Comparison of ENCODE assay signal across 13 cellular contexts in the genomic region with DNA sequence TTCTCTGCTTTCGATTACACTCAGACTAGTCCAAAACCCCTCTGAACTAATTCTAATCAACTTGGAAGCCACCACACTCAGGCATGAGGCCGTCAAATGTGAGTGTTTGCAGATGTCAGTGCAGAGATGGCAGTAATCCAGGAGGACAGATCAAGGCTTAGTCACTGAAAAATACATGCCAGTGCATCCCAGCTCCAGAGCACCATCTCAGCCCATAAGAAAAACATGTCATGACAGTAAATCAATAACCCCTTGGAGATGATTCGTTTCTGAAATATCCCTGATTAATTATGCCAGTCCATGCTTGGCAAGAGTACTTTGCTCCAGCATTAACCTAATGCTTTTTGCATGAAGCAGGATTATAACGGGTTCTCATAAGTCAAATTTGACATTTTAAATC.
DNase-seq lines count a peak whose midpoint lies in the region; ATAC-seq and TF ChIP-seq lines count a peak whose summit lies in the region.
"Had no signal": no experiment of that assay in that cellular context is flagged by ENCODE, and none has a peak within 500 bp of the region (broad histone marks: within the 10 kb centered on the region; RNA-seq: fewer than 3 reads in every experiment).

No MANE protein-coding gene starts in this region.

- no peak for TF ChIP-seq POLR2A in ovary (IDR thresholded peaks at IDR 0.05)

- POLR2A ChIA-PET in HEK293 (lab: Yijun Ruan, JAX): no interaction called here

- DNase-seq in RWPE2 (ENCODE audit: low spot score): no peak
- peak; percentile 77 for DNase-seq in fibroblast of pulmonary artery (ENCODE audit: low read depth)
- peak; percentile 51 to 61 (median 61) for DNase-seq in ovary
- DNase-seq in NCI-H1436 treated with DMSO at 0.1 percent for 48 hours (lab: John Stamatoyannopoulos, UW): no peak
- no peak for DNase-seq in DMS153 (lab: John Stamatoyannopoulos, UW)
- DNase-seq: activated CD8-positive, alpha-beta T cell treated with anti-CD3 and anti-CD28 coated beads for 36 hours; NCI-H2029 treated with DMSO at 0.1 percent for 48 hours had no signal

- H3K9me3 ChIP-seq in HEK293 (ENCODE audit: control insufficient read depth, insufficient read depth, low read depth, low read length): no peaks in the 10 kb centered on the region
- no peaks in the 10 kb centered on the region for H3K9me3 ChIP-seq in RWPE2 (ENCODE audit: severe bottlenecking)
- H3K9me3 ChIP-seq in ovary: no peaks in the 10 kb centered on the region
- H3K9me3 ChIP-seq: ascending aorta, tibial nerve had no signal

- H3K4me3 ChIP-seq in HEK293 (ENCODE audit: low read depth, low read length) (no peak overlapping the region), RWPE2 (ENCODE audit: severe bottlenecking) (no peak overlapping the region), fibroblast of pulmonary artery (replicated peaks; ENCODE audit: low read depth, low read length) (no peak overlapping the region), ovary (no peak overlapping the region)
- H3K4me3 ChIP-seq: ascending aorta, tibial nerve had no signal

- no peaks in the 10 kb centered on the region for H3K27me3 ChIP-seq in RWPE2 (ENCODE audit: insufficient read depth, poor library complexity, severe bottlenecking)
- no peaks in the 10 kb centered on the region for H3K27me3 ChIP-seq in ovary
- H3K27me3 ChIP-seq: ascending aorta, tibial nerve had no signal

- 23 to 31% (median 26%) methylated on average over 4 of the region's 4 CpGs for WGBS in ovary, 3 donors

- intact Hi-C loops in ovary (cut with DNase I): no loop called here

- ATAC-seq in RWPE2 (ENCODE audit: low read depth): peak; percentile 88
- ATAC-seq in HG02852 (IDR thresholded peaks at IDR 0.05; ENCODE audit: unreplicated experiment): no peak
- no peak for ATAC-seq in GM19351 (IDR thresholded peaks at IDR 0.05; ENCODE audit: unreplicated experiment)
- ATAC-seq: activated CD8-positive, alpha-beta T cell treated with anti-CD3 and anti-CD28 coated beads for 36 hours had no signal

- H3K4me1 ChIP-seq in HEK293 (ENCODE audit: control insufficient read depth, insufficient read depth, low read length) (no peaks in the 10 kb centered on the region), RWPE2 (ENCODE audit: insufficient read depth, poor library complexity, severe bottlenecking) (peaks cover 15% of the 10 kb centered on the region), ovary (ENCODE audit: insufficient read depth) (peaks cover 5% of the 10 kb centered on the region)
- H3K4me1 ChIP-seq: tibial nerve had no signal

- H3K36me3 ChIP-seq in HEK293 (ENCODE audit: control insufficient read depth in 2 of 2, insufficient read depth in 1 of 2, low read length in 2 of 2) (no peaks in the 10 kb centered on the region), RWPE2 (ENCODE audit: low read depth) (no peaks in the 10 kb centered on the region), ovary (no peaks in the 10 kb centered on the region)
- H3K36me3 ChIP-seq: ascending aorta, tibial nerve had no signal

- TF ChIP-seq CTCF in HEK293 (tag by site-specific recombination; IDR thresholded peaks at IDR 0.05) (no peak), RWPE2 (IDR thresholded peaks at IDR 0.05; ENCODE audit: poor library complexity, severe bottlenecking) (no peak), fibroblast of pulmonary artery (IDR thresholded peaks at IDR 0.05; ENCODE audit: low read length, missing control alignments) (no peak), ovary (IDR thresholded peaks at IDR 0.05) (no peak)

- no peak for TF ChIP-seq EP300 in ovary (IDR thresholded peaks at IDR 0.05)

- H3K27ac ChIP-seq in HEK293 (ENCODE audit: extremely low read depth, low read depth, low read length) (no peak overlapping the region), RWPE2 (ENCODE audit: poor library complexity, severe bottlenecking) (no peak overlapping the region), ovary (no peak overlapping the region)
- H3K27ac ChIP-seq: ascending aorta, HL-60, tibial nerve had no signal

- CTCF ChIA-PET in HEK293 (lab: Yijun Ruan, JAX): no interaction called here

TF ChIP-seq in HEK293, 187 proteins besides CTCF, POLR2A, EP300 and RAD21:
- TF ChIP-seq TCF7L2 (IDR thresholded peaks at IDR 0.05; ENCODE audit: borderline replicate concordance, low read depth, low read length): no peak
- TF ChIP-seq, protein P1, sequence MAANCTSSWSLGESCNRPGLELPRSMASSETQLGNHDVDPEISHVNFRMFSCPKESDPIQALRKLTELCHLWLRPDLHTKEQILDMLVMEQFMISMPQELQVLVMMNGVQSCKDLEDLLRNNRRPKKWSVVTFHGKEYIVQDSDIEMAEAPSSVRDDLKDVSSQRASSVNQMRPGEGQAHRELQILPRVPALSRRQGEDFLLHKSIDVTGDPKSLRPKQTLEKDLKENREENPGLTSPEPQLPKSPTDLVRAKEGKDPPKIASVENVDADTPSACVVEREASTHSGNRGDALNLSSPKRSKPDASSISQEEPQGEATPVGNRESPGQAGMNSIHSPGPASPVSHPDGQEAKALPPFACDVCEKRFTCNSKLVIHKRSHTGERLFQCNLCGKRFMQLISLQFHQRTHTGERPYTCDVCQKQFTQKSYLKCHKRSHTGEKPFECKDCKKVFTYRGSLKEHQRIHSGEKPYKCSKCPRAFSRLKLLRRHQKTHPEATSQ (tag by site-specific recombination; IDR thresholded peaks at IDR 0.05): no peak
- TF ChIP-seq, protein P2, sequence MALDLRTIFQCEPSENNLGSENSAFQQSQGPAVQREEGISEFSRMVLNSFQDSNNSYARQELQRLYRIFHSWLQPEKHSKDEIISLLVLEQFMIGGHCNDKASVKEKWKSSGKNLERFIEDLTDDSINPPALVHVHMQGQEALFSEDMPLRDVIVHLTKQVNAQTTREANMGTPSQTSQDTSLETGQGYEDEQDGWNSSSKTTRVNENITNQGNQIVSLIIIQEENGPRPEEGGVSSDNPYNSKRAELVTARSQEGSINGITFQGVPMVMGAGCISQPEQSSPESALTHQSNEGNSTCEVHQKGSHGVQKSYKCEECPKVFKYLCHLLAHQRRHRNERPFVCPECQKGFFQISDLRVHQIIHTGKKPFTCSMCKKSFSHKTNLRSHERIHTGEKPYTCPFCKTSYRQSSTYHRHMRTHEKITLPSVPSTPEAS (tag by site-specific recombination; IDR thresholded peaks at IDR 0.05): 0 out of 2 replicates have a peak, but pooled peaks have one; percentile 4

Comparison
In these comparisons a context has a peak if more than half of its experiments do, and no peak if none do; other contexts are left out.
1. DNase-seq: peak in fibroblast of pulmonary artery (single experiment) and ovary (5 of 5); none in RWPE2 (single experiment), NCI-H1436 treated with DMSO at 0.1 percent for 48 hours (single experiment) and DMS153 (single experiment).